Comparison of ENCODE assay signal across 31 cellular contexts in the genomic region with DNA sequence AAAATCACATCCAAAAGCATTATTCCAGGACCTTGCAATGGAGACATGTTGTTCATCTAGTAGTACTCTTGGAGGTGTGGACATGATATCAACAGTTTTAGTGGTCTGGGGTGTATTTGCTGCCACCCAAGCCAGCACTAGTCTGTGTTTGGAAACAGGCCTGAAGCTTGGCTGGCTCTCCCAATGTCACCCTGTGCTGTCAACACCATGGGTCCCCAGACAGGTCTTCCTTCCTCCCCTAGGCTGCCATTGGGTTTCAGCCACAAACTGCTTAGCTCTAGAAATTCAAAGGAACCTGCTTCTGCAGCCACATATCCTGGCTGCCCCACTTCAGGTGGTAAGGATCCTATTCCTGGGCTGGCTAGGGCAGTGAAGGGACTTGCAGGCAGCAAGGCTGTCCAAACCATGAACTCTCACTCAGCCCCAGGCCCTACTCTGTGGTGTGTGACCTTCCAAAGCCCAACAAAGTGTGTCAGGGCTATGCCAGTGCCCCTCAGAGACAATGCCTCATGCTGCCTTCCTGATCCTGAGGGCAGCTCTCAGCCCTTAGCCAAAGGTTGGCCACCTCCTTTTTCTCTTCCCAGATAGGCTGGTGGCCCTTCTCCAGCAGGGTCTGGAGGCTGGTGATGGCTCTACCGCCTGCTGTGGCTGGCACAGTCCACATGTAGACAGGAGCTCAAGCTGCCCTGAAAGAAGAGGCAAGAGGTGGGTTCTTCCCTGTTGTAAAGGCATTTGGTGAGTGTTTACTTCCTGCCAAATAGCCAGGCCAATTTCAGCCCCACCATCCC. TPM values are rescaled to one million over a fixed set of nuclear protein-coding genes. Genes with fewer than 3 reads are reported as not detected.
A peak's percentile ranks its signal among the peaks of the same experiment; 100 is the strongest.
DNase-seq lines count a peak whose midpoint lies in the region; ATAC-seq, FAIRE-seq and TF ChIP-seq lines count a peak whose summit lies in the region.
"Had no signal": no experiment of that assay in that cellular context is flagged by ENCODE, and none has a peak within 500 bp of the region (broad histone marks: within the 10 kb centered on the region; RNA-seq: fewer than 3 reads in every experiment).

No MANE protein-coding gene starts in this region.

- no peak overlapping the region for H3K4me3 Mint-ChIP-seq in osteocyte (ENCODE audit: unreplicated experiment)
- H3K4me3 Mint-ChIP-seq: CD4-positive, alpha-beta memory T cell; HFFc6 had no signal

- no peak overlapping the region for H3K27ac Mint-ChIP-seq in osteocyte (ENCODE audit: unreplicated experiment)
- H3K27ac Mint-ChIP-seq: HFFc6 had no signal

- H3K36me3 ChIP-seq in kidney (ENCODE audit: control insufficient read depth in 1 of 2, insufficient read depth in 2 of 2, low read length in 2 of 2): no peaks in the 10 kb centered on the region

- H3K9ac ChIP-seq in kidney (ENCODE audit: low read length in 2 of 2): no peak overlapping the region
- H3K9ac ChIP-seq: GM23248 had no signal

- intact Hi-C loops in Right ventricle myocardium inferior (cut with DNase I): no loop called here
- intact Hi-C loops in left cardiac atrium (cut with DNase I): no loop called here
- intact Hi-C loops in kidney (cut with DNase I): no loop called here

- H3K27me3 Mint-ChIP-seq in osteocyte (ENCODE audit: unreplicated experiment): no peaks in the 10 kb centered on the region
- H3K27me3 Mint-ChIP-seq: CD4-positive, alpha-beta memory T cell had no signal

- TF ChIP-seq CTCF in osteocyte (IDR thresholded peaks at IDR 0.05): no peak
- TF ChIP-seq CTCF in kidney (IDR thresholded peaks at IDR 0.05; ENCODE audit: borderline replicate concordance, extremely low read depth, insufficient read depth): no peak

- H3K4me1 ChIP-seq in kidney (ENCODE audit: control insufficient read depth in 1 of 2, insufficient read depth in 1 of 2, low read depth in 1 of 2, low read length in 2 of 2): no peaks in the 10 kb centered on the region

- peak; percentile 96 for ATAC-seq in Right ventricle myocardium inferior
- ATAC-seq in left cardiac atrium: peak; percentile 87 to 93

- H3K36me3 Mint-ChIP-seq in osteocyte (ENCODE audit: unreplicated experiment): peaks cover 7% of the 10 kb centered on the region

- H3K9me3 Mint-ChIP-seq in osteocyte (ENCODE audit: unreplicated experiment): peaks cover 3% of the 10 kb centered on the region
- H3K9me3 Mint-ChIP-seq: CD4-positive, alpha-beta memory T cell; HFFc6 had no signal

- no peaks in the 10 kb centered on the region for H3K4me1 Mint-ChIP-seq in osteocyte (ENCODE audit: unreplicated experiment)
- H3K4me1 Mint-ChIP-seq: CD4-positive, alpha-beta memory T cell had no signal

- no peaks in the 10 kb centered on the region for H3K9me3 ChIP-seq in kidney (ENCODE audit: control insufficient read depth in 1 of 2, low read length in 2 of 2)
- H3K9me3 ChIP-seq: Caco-2, HAP-1 had no signal

- FAIRE-seq in kidney (lab: Jason Lieb, UNC): no peak
- FAIRE-seq: GM12892 had no signal

- H3K27ac ChIP-seq in kidney (ENCODE audit: low read depth in 2 of 2, low read length in 2 of 2): no peak overlapping the region
- H3K27ac ChIP-seq: GM23248, PC-9 had no signal

- no peak for DNase-seq in Right ventricle myocardium inferior (ENCODE audit: missing footprints)
- DNase-seq in left cardiac atrium: no peak
- DNase-seq in osteocyte (ENCODE audit: extremely low spot score, unreplicated experiment): peak; percentile 70
- DNase-seq in NOMO-1 treated with DMSO at 0.1 percent for 48 hours (lab: John Stamatoyannopoulos, UW; ENCODE audit: unreplicated experiment): no peak
- DNase-seq in D341Med (ENCODE audit: low spot score): no peak
- no peak for DNase-seq in GM19240 (ENCODE audit: insufficient read length, low spot score)
- DNase-seq in kidney: no peak
- DNase-seq: C1 segment of cervical spinal cord; Caco-2; CD4-positive, alpha-beta memory T cell; DMS79 treated with DMSO at 0.1 percent for 48 hours; GM23248; HFFc6; KBM-7; NCI-H1105 treated with DMSO at 0.1 percent for 48 hours; NCI-H146; NCI-H1930; NCI-H2107; NCI-H446; NCI-H524 treated with DMSO at 0.1 percent for 48 hours; NCI-H82; NK-92 treated with Interleukin-12 subunit alpha and Interleukin-12 subunit beta, amount 100 ng/mL, for 24 hours; PC-9; SHP77 had no signal

- no peak overlapping the region for H3K4me3 ChIP-seq in kidney (ENCODE audit: low read length in 2 of 2)
- H3K4me3 ChIP-seq: GM23248, HAP-1, PC-9 had no signal

RNA-seq across cellular contexts. Expression of a gene that starts 18.3 kb away (rescaled TPM):
- total RNA-seq in Right ventricle myocardium inferior (4.1 TPM), left cardiac atrium (1 to 10 TPM; 3.6 to 3.8 TPM), osteocyte (4.8 and 5.0 TPM in 2 replicates), kidney (5.7 TPM)
- polyA plus RNA-seq in kidney (ENCODE audit: insufficient read depth, low read depth, low replicate concordance): 1.5 TPM

RNA-seq across cellular contexts. Expression of a gene that starts 43.2 kb away (rescaled TPM):
- total RNA-seq in Right ventricle myocardium inferior: 2.5 TPM
- 1 to 10 TPM in 1 of 2 donors, under 1 TPM in 1; 0.63 to 1.4 TPM for total RNA-seq in left cardiac atrium
- total RNA-seq in osteocyte: not detected in 2 replicates
- not detected for total RNA-seq in kidney
- polyA plus RNA-seq in kidney (ENCODE audit: insufficient read depth, low read depth, low replicate concordance): 0.62 TPM
- total RNA-seq: A673; Caco-2; CD4-positive, alpha-beta memory T cell; HFFc6; LHCN-M2; MCF 10A; PC-9; RPMI7951; SK-MEL-5 had no signal
- polyA plus RNA-seq: GM23248 had no signal
